ENCODE assay signal across 9 cellular contexts in the genomic region with DNA sequence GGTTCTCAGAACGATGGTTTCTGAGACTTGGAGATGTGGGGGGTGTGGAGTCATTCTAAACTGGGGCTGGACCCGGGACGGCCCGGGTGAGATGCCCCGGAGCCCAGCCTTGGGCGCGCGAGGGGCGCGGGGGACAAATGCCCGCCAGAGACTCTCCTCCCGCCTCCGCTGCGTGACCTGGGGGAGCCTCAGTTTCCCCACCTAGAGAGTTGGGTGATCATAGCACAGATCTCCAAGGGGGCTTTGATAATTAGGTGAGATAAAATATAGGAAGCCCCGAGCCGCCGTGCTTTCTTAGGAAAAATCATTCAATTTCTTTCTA. TPM values are rescaled to one million over a fixed set of nuclear protein-coding genes. Genes with fewer than 3 reads are reported as not detected.
A peak's percentile ranks its signal among the peaks of the same experiment; 100 is the strongest.
DNase-seq lines count a peak whose midpoint lies in the region; ATAC-seq and TF ChIP-seq lines count a peak whose summit lies in the region.
"Had no signal": no experiment of that assay in that cellular context is flagged by ENCODE, and none has a peak within 500 bp of the region (broad histone marks: within the 10 kb centered on the region; RNA-seq: fewer than 3 reads in every experiment).

No MANE protein-coding gene starts in this region.

- TF ChIP-seq POLR2A in upper lobe of left lung (IDR thresholded peaks at IDR 0.05), result no peak

- H3K27ac ChIP-seq in mesodermal cell (ENCODE audit: low read depth, low read length, severe bottlenecking) (no peak overlapping the region), upper lobe of left lung (peak overlapping the region in 3 of 4 donors; percentile 9 to 91 (median 89))

- no peak overlapping the region for H3K27ac Mint-ChIP-seq in activated naive CD4-positive, alpha-beta T cell treated with anti-CD3 and anti-CD28 coated beads for 36 hours
- no peak overlapping the region for H3K27ac Mint-ChIP-seq in central memory CD8-positive, alpha-beta T cell (ENCODE audit: low read depth)

- H3K36me3 Mint-ChIP-seq in activated naive CD4-positive, alpha-beta T cell treated with anti-CD3 and anti-CD28 coated beads for 36 hours (ENCODE audit: low read depth), result no peaks in the 10 kb centered on the region
- H3K36me3 Mint-ChIP-seq in central memory CD8-positive, alpha-beta T cell (ENCODE audit: insufficient read depth), result no peaks in the 10 kb centered on the region

- intact Hi-C loops in activated naive CD4-positive, alpha-beta T cell treated with anti-CD3 and anti-CD28 coated beads for 36 hours (cut with micrococcal nuclease), result loop anchor here (1.0 to 5.0 kb wide), 5 partner anchors 300 to 648 kb away; no protein-coding TSS in a partner anchor

- H3K27me3 ChIP-seq in upper lobe of left lung, result peaks cover 0 to 13% (median under 1%) of the 10 kb centered on the region in 4 donors

- TF ChIP-seq CTCF in upper lobe of left lung (IDR thresholded peaks at IDR 0.05), result no peak

- H3K4me3 Mint-ChIP-seq in activated naive CD4-positive, alpha-beta T cell treated with anti-CD3 and anti-CD28 coated beads for 36 hours, result peak overlapping the region; percentile 78
- H3K4me3 Mint-ChIP-seq in central memory CD8-positive, alpha-beta T cell, result peak overlapping the region; percentile 78

- H3K4me1 Mint-ChIP-seq in activated naive CD4-positive, alpha-beta T cell treated with anti-CD3 and anti-CD28 coated beads for 36 hours (ENCODE audit: low read depth), result peaks cover 19% of the 10 kb centered on the region
- H3K4me1 Mint-ChIP-seq in central memory CD8-positive, alpha-beta T cell, result peaks cover 20% of the 10 kb centered on the region

- 0% methylated on average over 8 to 15 of the region's 17 CpGs for WGBS in mesodermal cell (ENCODE audit: insufficient coverage in 2 of 2), 2 experiments
- 1 to 2% methylated on average over 16 of the region's 17 CpGs for WGBS in upper lobe of left lung, 2 donors

- H3K4me1 ChIP-seq in mesodermal cell (ENCODE audit: control insufficient read depth, insufficient read depth, low read length, poor library complexity, severe bottlenecking) (peaks cover 10% of the 10 kb centered on the region), upper lobe of left lung (peaks cover 19 to 55% (median 29%) of the 10 kb centered on the region in 4 donors)

- no peak for DNase-seq in activated naive CD4-positive, alpha-beta T cell treated with anti-CD3 and anti-CD28 coated beads for 36 hours
- DNase-seq in activated naive CD4-positive, alpha-beta T cell treated with Interleukin-2 at 50 U/mL for 16 hours, result no peak
- DNase-seq in central memory CD8-positive, alpha-beta T cell (ENCODE audit: low spot score in 2 of 2), result no peak
- DNase-seq in upper lobe of left lung (no peak), AG08396 (ENCODE audit: low spot score) (no peak)

- no peaks in the 10 kb centered on the region for H3K36me3 ChIP-seq in mesodermal cell (ENCODE audit: control insufficient read depth, insufficient read depth, low read length)
- no peaks in the 10 kb centered on the region for H3K36me3 ChIP-seq in upper lobe of left lung

- ATAC-seq in central memory CD8-positive, alpha-beta T cell (replicated peaks; ENCODE audit: extremely low read depth, poor library complexity, severe bottlenecking), result peak; percentile 8
- ATAC-seq in upper lobe of left lung (ENCODE audit: low FRiP score in 2 of 2), result peak in 1 of 2 donors; percentile 0
- ATAC-seq in GM19023 (IDR thresholded peaks at IDR 0.05; ENCODE audit: unreplicated experiment), result no peak
- ATAC-seq in GM21717 (IDR thresholded peaks at IDR 0.05; ENCODE audit: unreplicated experiment), result no peak

- no peak for TF ChIP-seq EP300 in upper lobe of left lung (IDR thresholded peaks at IDR 0.05)

- no peaks in the 10 kb centered on the region for H3K9me3 Mint-ChIP-seq in activated naive CD4-positive, alpha-beta T cell treated with anti-CD3 and anti-CD28 coated beads for 36 hours
- H3K9me3 Mint-ChIP-seq in central memory CD8-positive, alpha-beta T cell, result no peaks in the 10 kb centered on the region

- H3K9me3 ChIP-seq in mesodermal cell (ENCODE audit: control insufficient read depth, low read length), result peaks cover 6% of the 10 kb centered on the region
- no peaks in the 10 kb centered on the region for H3K9me3 ChIP-seq in upper lobe of left lung

- CTCF ChIA-PET in activated naive CD4-positive, alpha-beta T cell treated with anti-CD3 and anti-CD28 coated beads for 36 hours (lab: Charles Lee), result no interaction called here

- H3K4me3 ChIP-seq in mesodermal cell (ENCODE audit: extremely low read depth, insufficient read depth, low read length, poor library complexity, severe bottlenecking) (peak overlapping the region; percentile 74), upper lobe of left lung (peak overlapping the region; percentile 55 to 88 (median 83))

- H3K27me3 Mint-ChIP-seq in activated naive CD4-positive, alpha-beta T cell treated with anti-CD3 and anti-CD28 coated beads for 36 hours (ENCODE audit: low read depth), result peaks cover 36% of the 10 kb centered on the region
- H3K27me3 Mint-ChIP-seq in central memory CD8-positive, alpha-beta T cell, result peaks cover 52% of the 10 kb centered on the region

RNA-seq across cellular contexts. Expression of a gene that starts 0.7 kb away (rescaled TPM):
- under 1 TPM; 0.15 to 0.19 TPM for total RNA-seq in activated naive CD4-positive, alpha-beta T cell treated with anti-CD3 and anti-CD28 coated beads for 36 hours
- 15.9 TPM for polyA plus RNA-seq in mesodermal cell (2013, experiment 1 of 2)
- polyA plus RNA-seq in mesodermal cell (2013, experiment 2 of 2), result 17.3 TPM
- total RNA-seq in upper lobe of left lung, result 10 to 100 TPM in 5 of 6 donors, 1 to 10 TPM in 1; 2.1 to 26.3 (median 21.0) TPM

RNA-seq across cellular contexts. Expression of a gene that starts 37.6 kb away (rescaled TPM):
- not detected for total RNA-seq in activated naive CD4-positive, alpha-beta T cell treated with anti-CD3 and anti-CD28 coated beads for 36 hours
- polyA plus RNA-seq in mesodermal cell (2013, experiment 1 of 2), result not detected
- not detected for polyA plus RNA-seq in mesodermal cell (2013, experiment 2 of 2)
- total RNA-seq in upper lobe of left lung, result not detected
- total RNA-seq: activated CD8-positive, alpha-beta memory T cell treated with anti-CD3 and anti-CD28 coated beads for 36 hours had no signal
